9 cellular contexts compared by ENCODE assay signal in the genomic region with DNA sequence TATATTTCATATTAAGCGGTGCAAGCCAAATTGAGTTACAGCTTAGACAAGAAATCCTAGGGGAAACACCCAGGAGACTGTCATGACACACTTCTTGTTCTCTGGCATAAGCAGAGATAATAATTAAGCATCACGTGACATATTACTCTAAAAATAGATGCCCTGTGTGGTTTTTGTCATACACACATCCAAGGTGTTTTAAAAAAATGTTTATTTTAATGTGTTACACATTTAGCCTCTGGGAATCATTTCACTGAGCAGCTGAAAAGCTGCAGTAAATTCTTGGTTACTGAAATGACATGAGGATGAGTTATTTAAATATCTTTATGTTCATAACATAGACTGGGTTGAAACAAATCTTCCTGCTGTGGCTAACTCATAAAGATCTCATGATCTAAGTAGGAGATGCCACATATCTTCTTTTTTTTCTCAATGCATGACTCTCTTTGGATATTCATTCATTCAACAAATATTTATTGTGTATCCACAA. TPM values are rescaled to one million over a fixed set of nuclear protein-coding genes. Genes with fewer than 3 reads are reported as not detected.
DNase-seq lines count a peak whose midpoint lies in the region; ATAC-seq and TF ChIP-seq lines count a peak whose summit lies in the region.
"Had no signal": no experiment of that assay in that cellular context is flagged by ENCODE, and none has a peak within 500 bp of the region (broad histone marks: within the 10 kb centered on the region; RNA-seq: fewer than 3 reads in every experiment).

No MANE protein-coding gene starts in this region.

- POLR2A ChIA-PET in CD8-positive, alpha-beta memory T cell (lab: Charles Lee), result no interaction called here

- H3K36me3 ChIP-seq in CD8-positive, alpha-beta memory T cell (ENCODE audit: insufficient read depth, low read length), result no peaks in the 10 kb centered on the region
- H3K36me3 ChIP-seq in HAP-1 (replicated peaks) (no peaks in the 10 kb centered on the region), SJCRH30 (no peaks in the 10 kb centered on the region)

- H3K4me1 ChIP-seq in CD8-positive, alpha-beta memory T cell (ENCODE audit: insufficient read depth, low read length), result peaks cover 25% of the 10 kb centered on the region
- H3K4me1 ChIP-seq in HAP-1, result no peaks in the 10 kb centered on the region
- no peaks in the 10 kb centered on the region for H3K4me1 ChIP-seq in SJCRH30

- peaks cover 10 to 52% (median 21%) of the 10 kb centered on the region in 3 donors for H3K36me3 Mint-ChIP-seq in CD8-positive, alpha-beta memory T cell

- no peak for TF ChIP-seq CTCF in epithelial cell of esophagus (IDR thresholded peaks at IDR 0.05; ENCODE audit: insufficient read depth, low read depth, low read length, missing control alignments)
- TF ChIP-seq CTCF in coronary artery (IDR thresholded peaks at IDR 0.05), result no peak

- H3K4me1 Mint-ChIP-seq in CD8-positive, alpha-beta memory T cell, result peaks cover 31 to 43% (median 39%) of the 10 kb centered on the region in 3 donors

- peak overlapping the region in 3 of 8 donors; percentile 52 to 80 (median 70) for H3K27ac Mint-ChIP-seq in CD8-positive, alpha-beta memory T cell

- peak; percentile 47 for ATAC-seq in GM19397 (IDR thresholded peaks at IDR 0.05; ENCODE audit: unreplicated experiment)
- ATAC-seq in HG03103 (IDR thresholded peaks at IDR 0.05; ENCODE audit: low read depth, unreplicated experiment), result peak; percentile 35

- peaks cover 0 to 2% of the 10 kb centered on the region in 2 donors for H3K27me3 Mint-ChIP-seq in CD8-positive, alpha-beta memory T cell

- no peak overlapping the region for H3K27ac ChIP-seq in CD8-positive, alpha-beta memory T cell (ENCODE audit: low read depth, low read length)
- H3K27ac ChIP-seq in SJCRH30, result no peak overlapping the region
- H3K27ac ChIP-seq in coronary artery, result no peak overlapping the region

- in situ Hi-C loops in HAP-1 (cut with MboI; ENCODE audit: low sequenced_read_pairs), result no loop called here

- CTCF ChIA-PET in CD8-positive, alpha-beta memory T cell (lab: Charles Lee), result interaction anchor here (1.3 to 1.5 kb wide), 2 partner anchors 11 to 28 kb away, joined by 3 read pairs; no protein-coding TSS in a partner anchor

- no peaks in the 10 kb centered on the region for H3K27me3 ChIP-seq in CD8-positive, alpha-beta memory T cell (ENCODE audit: insufficient read depth, low read length, poor library complexity, severe bottlenecking)
- H3K27me3 ChIP-seq in HAP-1 (ENCODE audit: low read depth) (no peaks in the 10 kb centered on the region), SJCRH30 (no peaks in the 10 kb centered on the region)

- peaks cover 9% of the 10 kb centered on the region for H3K9me3 ChIP-seq in CD8-positive, alpha-beta memory T cell (ENCODE audit: low read length)
- H3K9me3 ChIP-seq in HAP-1 (no peaks in the 10 kb centered on the region), SJCRH30 (replicated peaks) (no peaks in the 10 kb centered on the region)

- H3K4me3 ChIP-seq in CD8-positive, alpha-beta memory T cell (ENCODE audit: low read length), result no peak overlapping the region
- H3K4me3 ChIP-seq in epithelial cell of esophagus (ENCODE audit: low read length) (no peak overlapping the region), HAP-1 (no peak overlapping the region), SJCRH30 (no peak overlapping the region), coronary artery (no peak overlapping the region)

- DNase-seq in CD8-positive, alpha-beta memory T cell, result no peak
- DNase-seq in epithelial cell of esophagus (ENCODE audit: low read depth) (peak; percentile 4), HAP-1 (ENCODE audit: low spot score in 2 of 2) (no peak), SJCRH30 (no peak), coronary artery (ENCODE audit: low spot score) (no peak), NCI-H2029 treated with DMSO at 0.1 percent for 48 hours (lab: John Stamatoyannopoulos, UW) (no peak)
- DNase-seq: NCI-H510A treated with DMSO at 0.1 percent for 48 hours had no signal

- peaks cover 7 to 17% (median 12%) of the 10 kb centered on the region in 5 donors for H3K9me3 Mint-ChIP-seq in CD8-positive, alpha-beta memory T cell

- H3K4me3 Mint-ChIP-seq in CD8-positive, alpha-beta memory T cell, result peak overlapping the region in 4 of 7 donors; percentile 11 to 45 (median 30)

RNA-seq across cellular contexts. Expression of gene ERMN, which starts 38.0 kb away (rescaled TPM):
- total RNA-seq in CD8-positive, alpha-beta memory T cell, result under 1 TPM; 0.42 to 0.64 TPM
- 0.20 TPM for polyA plus RNA-seq in CD8-positive, alpha-beta memory T cell
- total RNA-seq in SJCRH30 (2014; rRNA removed; shearing (Covaris generic)), result not detected in 2 replicates
